2 cellular contexts compared by ENCODE assay signal in genomic region chr17:81947189-81947588, GRCh38.
TF ChIP-seq lines count a peak whose summit lies in the region.

Gene MYADML2, minus strand, starts transcription at chr17:81947233. Its CDS starts 5,492 bp downstream, at chr17:81941741.

TF ChIP-seq in HepG2, 621 proteins besides CTCF, POLR2A, EP300 and RAD21:
- TF ChIP-seq ZNF616 (CRISPR knock-in tag; IDR thresholded peaks at IDR 0.05; ENCODE audit: low read depth) (no peak), SSRP1 (CRISPR knock-in tag; IDR thresholded peaks at IDR 0.05) (0 out of 2 replicates have a peak, but pooled peaks have one; percentile 60), ZNF615 (CRISPR knock-in tag; IDR thresholded peaks at IDR 0.05; ENCODE audit: borderline replicate concordance) (no peak), ZBTB33 (CRISPR knock-in tag; IDR thresholded peaks at IDR 0.05) (peak; percentile 53; the same call in 1 of the 2 replicates), DZIP1 (CRISPR knock-in tag; IDR thresholded peaks at IDR 0.05) (0 out of 2 replicates have a peak, but pooled peaks have one; percentile 31), ZNF773 (CRISPR knock-in tag; IDR thresholded peaks at IDR 0.05; ENCODE audit: borderline replicate concordance) (no peak), SNAPC5 (CRISPR knock-in tag; IDR thresholded peaks at IDR 0.05; ENCODE audit: borderline replicate concordance) (no peak)

TF ChIP-seq in H1, 55 proteins besides CTCF, POLR2A, EP300 and RAD21:
- TF ChIP-seq GTF2F1 (IDR thresholded peaks at IDR 0.05; ENCODE audit: borderline replicate concordance, low read depth, low read length): no peak
- no peak for TF ChIP-seq CHD1 (IDR thresholded peaks at IDR 0.05; ENCODE audit: low read depth, low read length)
- no peak for TF ChIP-seq EZH2 (IDR thresholded peaks at IDR 0.05; ENCODE audit: low read depth, low read length, severe bottlenecking)
- no peak for TF ChIP-seq SP2 (IDR thresholded peaks at IDR 0.05; ENCODE audit: low read length)
- no peak for TF ChIP-seq BCL11A (IDR thresholded peaks at IDR 0.05; ENCODE audit: low read depth in 2 of 2, low read length in 2 of 2)
- TF ChIP-seq TBP (IDR thresholded peaks at IDR 0.05; ENCODE audit: low read depth, low read length): no peak
- no peak for TF ChIP-seq POLR2AphosphoS5 (IDR thresholded peaks at IDR 0.05; ENCODE audit: low read depth, low read length)
- TF ChIP-seq RFX5 (IDR thresholded peaks at IDR 0.05; ENCODE audit: borderline replicate concordance, low read depth, low read length): no peak
- TF ChIP-seq SRF (IDR thresholded peaks at IDR 0.05; ENCODE audit: low read depth, low read length): no peak
- TF ChIP-seq KDM1A (IDR thresholded peaks at IDR 0.05; ENCODE audit: borderline replicate concordance, low read length): no peak
- no peak for TF ChIP-seq HDAC6 (IDR thresholded peaks at IDR 0.05; ENCODE audit: low read depth, low read length)
- no peak for TF ChIP-seq RBBP5 (IDR thresholded peaks at IDR 0.05; ENCODE audit: borderline replicate concordance, low read depth, low read length)
